ENCODE assay signal across 1 cellular context in the genomic region with DNA sequence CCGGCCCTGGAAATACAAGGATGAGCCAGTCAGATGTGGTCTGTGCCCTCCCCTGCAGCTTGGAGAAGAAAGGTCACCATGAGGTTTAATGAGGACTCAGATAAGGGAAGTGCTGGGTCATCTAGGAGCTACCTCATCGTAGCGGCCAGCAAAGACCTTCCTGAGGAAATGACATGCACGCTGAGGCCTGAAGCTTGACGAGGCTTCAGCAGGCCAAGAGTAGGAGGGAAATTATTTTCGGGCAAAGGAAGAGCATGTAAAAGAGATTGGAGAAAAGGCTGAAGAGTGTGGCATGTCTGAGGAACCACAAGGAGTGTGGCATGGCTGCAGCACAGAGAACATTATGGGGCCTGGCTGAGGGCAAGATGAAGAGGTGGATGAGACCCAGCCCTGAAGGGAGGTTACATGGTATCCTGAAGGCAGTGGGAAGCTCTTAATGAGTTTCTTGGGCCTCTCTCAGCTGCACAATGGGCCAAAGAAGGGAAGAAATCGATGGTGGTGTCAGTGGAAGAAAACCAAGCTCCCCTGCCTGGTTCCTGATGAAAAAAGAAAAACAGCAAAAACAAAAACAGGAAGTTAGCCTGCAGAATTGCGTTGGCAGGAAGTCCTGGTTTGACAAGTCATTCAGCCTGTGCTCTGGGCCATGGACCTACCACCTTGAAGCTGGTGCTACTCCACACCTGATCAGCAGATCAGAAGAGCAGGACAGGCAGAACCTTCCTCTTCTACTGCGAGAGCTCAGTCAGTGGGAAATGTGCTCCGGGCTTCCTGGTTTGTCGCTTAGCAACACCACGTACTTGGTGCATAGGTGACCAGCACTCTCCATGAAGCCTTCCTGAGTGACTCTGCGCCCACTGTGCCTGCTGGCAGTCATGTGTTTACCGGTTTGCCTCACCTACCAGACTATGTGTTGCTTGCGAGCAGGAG.
TF ChIP-seq lines count a peak whose summit lies in the region.

No MANE protein-coding gene starts in this region.

TF ChIP-seq in GM12878, 131 proteins besides CTCF, POLR2A, EP300 and RAD21 (continued from another document):
- TF ChIP-seq, protein P1, sequence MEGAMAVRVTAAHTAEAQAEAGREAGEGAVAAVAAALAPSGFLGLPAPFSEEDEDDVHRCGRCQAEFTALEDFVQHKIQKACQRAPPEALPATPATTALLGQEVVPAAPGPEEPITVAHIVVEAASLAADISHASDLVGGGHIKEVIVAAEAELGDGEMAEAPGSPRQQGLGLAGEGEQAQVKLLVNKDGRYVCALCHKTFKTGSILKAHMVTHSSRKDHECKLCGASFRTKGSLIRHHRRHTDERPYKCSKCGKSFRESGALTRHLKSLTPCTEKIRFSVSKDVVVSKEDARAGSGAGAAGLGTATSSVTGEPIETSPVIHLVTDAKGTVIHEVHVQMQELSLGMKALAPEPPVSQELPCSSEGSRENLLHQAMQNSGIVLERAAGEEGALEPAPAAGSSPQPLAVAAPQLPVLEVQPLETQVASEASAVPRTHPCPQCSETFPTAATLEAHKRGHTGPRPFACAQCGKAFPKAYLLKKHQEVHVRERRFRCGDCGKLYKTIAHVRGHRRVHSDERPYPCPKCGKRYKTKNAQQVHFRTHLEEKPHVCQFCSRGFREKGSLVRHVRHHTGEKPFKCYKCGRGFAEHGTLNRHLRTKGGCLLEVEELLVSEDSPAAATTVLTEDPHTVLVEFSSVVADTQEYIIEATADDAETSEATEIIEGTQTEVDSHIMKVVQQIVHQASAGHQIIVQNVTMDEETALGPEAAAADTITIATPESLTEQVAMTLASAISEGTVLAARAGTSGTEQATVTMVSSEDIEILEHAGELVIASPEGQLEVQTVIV (IDR thresholded peaks at IDR 0.05; ENCODE audit: borderline replicate concordance, partially characterized antibody): no peak
- TF ChIP-seq, protein P2, sequence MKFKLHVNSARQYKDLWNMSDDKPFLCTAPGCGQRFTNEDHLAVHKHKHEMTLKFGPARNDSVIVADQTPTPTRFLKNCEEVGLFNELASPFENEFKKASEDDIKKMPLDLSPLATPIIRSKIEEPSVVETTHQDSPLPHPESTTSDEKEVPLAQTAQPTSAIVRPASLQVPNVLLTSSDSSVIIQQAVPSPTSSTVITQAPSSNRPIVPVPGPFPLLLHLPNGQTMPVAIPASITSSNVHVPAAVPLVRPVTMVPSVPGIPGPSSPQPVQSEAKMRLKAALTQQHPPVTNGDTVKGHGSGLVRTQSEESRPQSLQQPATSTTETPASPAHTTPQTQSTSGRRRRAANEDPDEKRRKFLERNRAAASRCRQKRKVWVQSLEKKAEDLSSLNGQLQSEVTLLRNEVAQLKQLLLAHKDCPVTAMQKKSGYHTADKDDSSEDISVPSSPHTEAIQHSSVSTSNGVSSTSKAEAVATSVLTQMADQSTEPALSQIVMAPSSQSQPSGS (IDR thresholded peaks at IDR 0.05; ENCODE audit: low read length): no peak
- TF ChIP-seq MEF2B (IDR thresholded peaks at IDR 0.05; ENCODE audit: partially characterized antibody, poor library complexity, severe bottlenecking) (no peak), JUND (IDR thresholded peaks at IDR 0.05; ENCODE audit: low read depth, low read length) (no peak)
